ENCODE assay signal across 13 cellular contexts in genomic region chr3:87307805-87308204, GRCh38. TPM values are rescaled to one million over a fixed set of nuclear protein-coding genes. Genes with fewer than 3 reads are reported as not detected.
DNase-seq lines count a peak whose midpoint lies in the region; ATAC-seq, FAIRE-seq and TF ChIP-seq lines count a peak whose summit lies in the region.
"Had no signal": no experiment of that assay in that cellular context is flagged by ENCODE, and none has a peak within 500 bp of the region (broad histone marks: within the 10 kb centered on the region; RNA-seq: fewer than 3 reads in every experiment).

No MANE protein-coding gene starts in this region.

- H3K4me3 ChIP-seq in A549, result no peak overlapping the region
- H3K4me3 ChIP-seq: ascending aorta; BLaER1 treated with 17β-estradiol and CSF1 and Interleukin-3, amounts not matched to agents 10 nM and 100 nM had no signal

- no peak overlapping the region for H3K27ac Mint-ChIP-seq in activated CD8-positive, alpha-beta memory T cell treated with anti-CD3 and anti-CD28 coated beads, Interleukin-2, amount 10 ng/mL, durations not matched to agents 7 days and 5 days
- H3K27ac Mint-ChIP-seq: activated CD4-positive, alpha-beta memory T cell treated with anti-CD3 and anti-CD28 coated beads for 36 hours had no signal

- FAIRE-seq in A549 (lab: Jason Lieb, UNC), result peak; percentile 13

- DNase-seq in A549 (ENCODE audit: low read depth in 1 of 2, low spot score in 1 of 2) (no peak), SW480 (ENCODE audit: low spot score) (peak; percentile 6), NCI-H345 treated with DMSO at 0.1 percent for 48 hours (lab: John Stamatoyannopoulos, UW; ENCODE audit: unreplicated experiment) (no peak), DMS153 treated with DMSO at 0.1 percent for 48 hours (lab: John Stamatoyannopoulos, UW; ENCODE audit: unreplicated experiment) (no peak)
- no peak for DNase-seq in stimulated activated CD4-positive, alpha-beta T cell treated with anti-CD3 and anti-CD28 coated beads, Interleukin-4, amount 100 ng/mL, for 1 hour
- DNase-seq in activated CD8-positive, alpha-beta memory T cell treated with anti-CD3 and anti-CD28 coated beads, Interleukin-2, amount 10 ng/mL, durations not matched to agents 7 days and 5 days, result no peak
- DNase-seq: activated CD4-positive, alpha-beta memory T cell treated with anti-CD3 and anti-CD28 coated beads for 36 hours; OCI-M1 had no signal

- peak overlapping the region in 1 of 2 experiments; percentile 55; a peak in 2 of 6 replicates for H3K27ac ChIP-seq in A549
- H3K27ac ChIP-seq: ascending aorta; BLaER1 treated with 17β-estradiol and CSF1 and Interleukin-3, amounts not matched to agents 10 nM and 100 nM had no signal

- CTCF ChIA-PET in A549 (lab: Yijun Ruan, JAX), result interaction anchor here (0.9 to 1.2 kb wide), 2 partner anchors 10 to 48 kb away, joined by 3 read pairs; no protein-coding TSS in a partner anchor
- CTCF ChIA-PET in activated CD8-positive, alpha-beta memory T cell treated with anti-CD3 and anti-CD28 coated beads, Interleukin-2, amount 10 ng/mL, durations not matched to agents 7 days and 5 days (lab: Charles Lee), result no interaction called here

- H3K4me3 Mint-ChIP-seq in activated CD8-positive, alpha-beta memory T cell treated with anti-CD3 and anti-CD28 coated beads, Interleukin-2, amount 10 ng/mL, durations not matched to agents 7 days and 5 days, result no peak overlapping the region
- H3K4me3 Mint-ChIP-seq: activated CD4-positive, alpha-beta memory T cell treated with anti-CD3 and anti-CD28 coated beads for 36 hours had no signal

- H3K36me3 Mint-ChIP-seq in activated CD8-positive, alpha-beta memory T cell treated with anti-CD3 and anti-CD28 coated beads, Interleukin-2, amount 10 ng/mL, durations not matched to agents 7 days and 5 days, result no peaks in the 10 kb centered on the region
- H3K36me3 Mint-ChIP-seq: activated CD4-positive, alpha-beta memory T cell treated with anti-CD3 and anti-CD28 coated beads for 36 hours had no signal

- H3K9me3 ChIP-seq in A549, result no peaks in the 10 kb centered on the region
- H3K9me3 ChIP-seq: ascending aorta had no signal

- TF ChIP-seq CTCF in A549 (IDR thresholded peaks at IDR 0.05), result no peak; the same call in 2 of the 3 replicates

- H3K4me2 ChIP-seq in A549, result no peak overlapping the region
- H3K4me2 ChIP-seq: BLaER1 treated with 17β-estradiol and CSF1 and Interleukin-3, amounts not matched to agents 10 nM and 100 nM had no signal

- POLR2A ChIA-PET in A549 (lab: Yijun Ruan, JAX), result no interaction called here

- H3K4me1 ChIP-seq in A549, result peaks cover 19% of the 10 kb centered on the region; the same call in 2 of the 3 replicates
- H3K4me1 ChIP-seq: ascending aorta; BLaER1 treated with 17β-estradiol and CSF1 and Interleukin-3, amounts not matched to agents 10 nM and 100 nM had no signal

- no peak for TF ChIP-seq EP300 in A549 (IDR thresholded peaks at IDR 0.05)

- ATAC-seq in A549 (peak in 1 of 2 experiments; percentile 67; a peak in 2 of 6 replicates), GM18520 (IDR thresholded peaks at IDR 0.05; ENCODE audit: unreplicated experiment) (peak; percentile 68), HG02943 (IDR thresholded peaks at IDR 0.05; ENCODE audit: low read depth, unreplicated experiment) (peak; percentile 55)
- ATAC-seq in activated CD8-positive, alpha-beta memory T cell treated with anti-CD3 and anti-CD28 coated beads, Interleukin-2, amount 10 ng/mL, durations not matched to agents 7 days and 5 days, result no peak

- H3K27me3 Mint-ChIP-seq in activated CD8-positive, alpha-beta memory T cell treated with anti-CD3 and anti-CD28 coated beads, Interleukin-2, amount 10 ng/mL, durations not matched to agents 7 days and 5 days, result peaks cover 5% of the 10 kb centered on the region

- TF ChIP-seq POLR2A in A549 (IDR thresholded peaks at IDR 0.05; ENCODE audit: low read length), result no peak

- peak in 1 of 2 experiments; percentile 16; a peak in 1 of 5 replicates for TF ChIP-seq RAD21 in A549 (conservative IDR thresholded peaks at IDR 0.05 in 1 of 2, IDR thresholded peaks at IDR 0.05 in 1 of 2)

- H3K4me1 Mint-ChIP-seq in activated CD8-positive, alpha-beta memory T cell treated with anti-CD3 and anti-CD28 coated beads, Interleukin-2, amount 10 ng/mL, durations not matched to agents 7 days and 5 days, result no peaks in the 10 kb centered on the region

- 92% methylated on average over 2 of the region's 2 CpGs for WGBS in A549 (ENCODE audit: missing lambda C conversion rate)

- no peaks in the 10 kb centered on the region for H3K9me3 Mint-ChIP-seq in activated CD8-positive, alpha-beta memory T cell treated with anti-CD3 and anti-CD28 coated beads, Interleukin-2, amount 10 ng/mL, durations not matched to agents 7 days and 5 days (ENCODE audit: low read depth)
- H3K9me3 Mint-ChIP-seq: activated CD4-positive, alpha-beta memory T cell treated with anti-CD3 and anti-CD28 coated beads for 36 hours had no signal

TF ChIP-seq in A549, 52 proteins besides CTCF, POLR2A, EP300 and RAD21:
- TF ChIP-seq HOXB5 (CRISPR knock-in tag; IDR thresholded peaks at IDR 0.05), result no peak
- TF ChIP-seq RFX5 (IDR thresholded peaks at IDR 0.05), result no peak
- TF ChIP-seq BCL3 (IDR thresholded peaks at IDR 0.05), result no peak
- no peak for TF ChIP-seq RCOR1 (IDR thresholded peaks at IDR 0.05; ENCODE audit: low read depth, low read length)
- TF ChIP-seq KDM5A (IDR thresholded peaks at IDR 0.05), result no peak
- TF ChIP-seq POLR2AphosphoS2 (conservative IDR thresholded peaks at IDR 0.05; ENCODE audit: low read length), result no peak
- TF ChIP-seq HES2 (IDR thresholded peaks at IDR 0.05), result no peak
- TF ChIP-seq MAFK (IDR thresholded peaks at IDR 0.05; ENCODE audit: partially characterized antibody), result no peak
- no peak for TF ChIP-seq CEBPB (IDR thresholded peaks at IDR 0.05)
- no peak for TF ChIP-seq TP53 (CRISPR knock-in tag; IDR thresholded peaks at IDR 0.05)
- no peak for TF ChIP-seq ATOH8 (CRISPR knock-in tag; IDR thresholded peaks at IDR 0.05; ENCODE audit: low read depth)
- TF ChIP-seq RNF2 (IDR thresholded peaks at IDR 0.05; ENCODE audit: borderline replicate concordance, low read depth), result no peak
- no peak for TF ChIP-seq CHD4 (IDR thresholded peaks at IDR 0.05; ENCODE audit: borderline replicate concordance)
- no peak for TF ChIP-seq CBX8 (IDR thresholded peaks at IDR 0.05)

RNA-seq across cellular contexts. Expression of gene POU1F1, which starts 31.4 kb away (rescaled TPM):
- 0.17 and 0.59 TPM in 2 replicates for polyA plus RNA-seq in A549 (2011; rRNA removed)
- polyA plus RNA-seq in A549 (2012; cell fraction: cytosol; rRNA removed), result not detected in 2 replicates
- polyA plus RNA-seq in A549 (2012; cell fraction: nucleus; rRNA removed), result not detected in 2 replicates
- not detected in 3 replicates for polyA plus RNA-seq in A549 (2017; fragmentation: RNase III; extraction: RNeasy Plus Mini Kit Qiagen cat#74134 plus additional on column Dnase treatment)
- not detected in 2 replicates for polyA minus RNA-seq in A549 (2011; rRNA and poly(A)+ RNA removed)
- total RNA-seq in activated CD8-positive, alpha-beta memory T cell treated with anti-CD3 and anti-CD28 coated beads, Interleukin-2, amount 10 ng/mL, durations not matched to agents 7 days and 5 days, result not detected
- total RNA-seq: activated CD4-positive, alpha-beta memory T cell treated with anti-CD3 and anti-CD28 coated beads for 36 hours; ascending aorta; MCF 10A had no signal
